27 cellular contexts compared by ENCODE assay signal in the genomic region with DNA sequence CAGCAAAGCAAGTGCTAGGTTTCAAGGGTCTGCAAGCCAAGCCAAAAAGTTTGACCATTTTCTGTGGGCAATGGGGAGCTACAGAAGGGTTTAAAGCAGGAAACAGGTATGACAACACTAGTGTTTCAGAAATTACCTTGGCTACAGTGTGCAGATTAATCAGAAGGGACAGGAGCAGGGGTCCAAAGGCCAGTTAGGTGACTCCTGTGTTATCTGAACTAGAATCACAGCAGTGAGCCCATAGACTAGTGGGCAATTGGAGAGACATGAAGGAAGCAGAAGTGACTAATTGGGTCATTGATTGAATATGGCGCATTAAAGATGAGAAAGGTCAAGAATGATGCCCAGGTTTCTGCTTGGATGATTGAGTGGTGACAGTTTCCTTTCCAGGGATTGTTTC.
"Had no signal": no experiment of that assay in that cellular context is flagged by ENCODE, and none has a peak within 500 bp of the region (broad histone marks: within the 10 kb centered on the region; RNA-seq: fewer than 3 reads in every experiment).

No MANE protein-coding gene starts in this region.

- H3K4me1 ChIP-seq: foreskin keratinocyte had no signal

- H3K9me3 Mint-ChIP-seq: activated CD4-positive, alpha-beta memory T cell treated with anti-CD3 and anti-CD28 coated beads for 36 hours; activated T-cell treated with anti-CD3 and anti-CD28 coated beads, Interleukin-2, amount 50 U/mL, for 4 hours; activated T-helper 17 cell treated with anti-CD3 and anti-CD28 coated beads, Interleukin-2, amount 50 U/mL, for 72 hours; effector memory CD8-positive, alpha-beta T cell had no signal

- H3K27ac Mint-ChIP-seq: activated CD4-positive, alpha-beta memory T cell treated with anti-CD3 and anti-CD28 coated beads for 36 hours; activated CD4-positive, alpha-beta T cell treated with anti-CD3 and anti-CD28 coated beads for 36 hours; activated CD4-positive, alpha-beta T cell treated with anti-CD3 and anti-CD28 coated beads, Interleukin-2, amount 10 ng/mL, durations not matched to agents 24 days and 14 days; activated naive CD8-positive, alpha-beta T cell; activated T-helper 17 cell treated with anti-CD3 and anti-CD28 coated beads, Interleukin-2, amount 50 U/mL, for 72 hours had no signal

- FAIRE-seq: astrocyte had no signal

- H3K4me3 ChIP-seq: coronary artery, esophagus muscularis mucosa, gastrocnemius medialis had no signal

- H3K4me3 Mint-ChIP-seq: activated CD4-positive, alpha-beta memory T cell treated with anti-CD3 and anti-CD28 coated beads for 36 hours; activated CD4-positive, alpha-beta T cell treated with anti-CD3 and anti-CD28 coated beads for 36 hours; activated CD4-positive, alpha-beta T cell treated with anti-CD3 and anti-CD28 coated beads, Interleukin-2, amount 10 ng/mL, durations not matched to agents 24 days and 14 days; activated naive CD8-positive, alpha-beta T cell; activated T-cell treated with anti-CD3 and anti-CD28 coated beads, Interleukin-2, amount 50 U/mL, for 4 hours; activated T-helper 17 cell treated with anti-CD3 and anti-CD28 coated beads, Interleukin-2, amount 50 U/mL, for 72 hours; effector memory CD8-positive, alpha-beta T cell had no signal

- H3K27ac ChIP-seq: foreskin keratinocyte, gastrocnemius medialis had no signal

- H3K27me3 Mint-ChIP-seq: activated CD4-positive, alpha-beta memory T cell treated with anti-CD3 and anti-CD28 coated beads for 36 hours; activated CD4-positive, alpha-beta T cell treated with anti-CD3 and anti-CD28 coated beads for 36 hours; activated CD4-positive, alpha-beta T cell treated with anti-CD3 and anti-CD28 coated beads, Interleukin-2, amount 10 ng/mL, durations not matched to agents 24 days and 14 days; activated naive CD8-positive, alpha-beta T cell; activated T-helper 17 cell treated with anti-CD3 and anti-CD28 coated beads, Interleukin-2, amount 50 U/mL, for 72 hours; effector memory CD8-positive, alpha-beta T cell had no signal

- DNase-seq: activated CD4-positive, alpha-beta memory T cell treated with anti-CD3 and anti-CD28 coated beads for 36 hours; activated CD4-positive, alpha-beta T cell treated with anti-CD3 and anti-CD28 coated beads for 36 hours; activated CD4-positive, alpha-beta T cell treated with anti-CD3 and anti-CD28 coated beads, Interleukin-2, amount 10 ng/mL, durations not matched to agents 24 days and 14 days; activated CD4-positive, CD25-positive, alpha-beta regulatory T cell; activated CD4-positive, CD25-positive, alpha-beta regulatory T cell treated with anti-CD3 and anti-CD28 coated beads, Interleukin-2, amount 50 U/mL, for 72 hours; activated CD8-positive, alpha-beta memory T cell treated with anti-CD3 and anti-CD28 coated beads for 24 hours; activated effector memory CD4-positive, alpha-beta T cell treated with Interleukin-2 at 50 U/mL for 16 hours; activated gamma-delta T cell treated with Interleukin-2 at 50 U/mL for 16 hours; activated naive CD4-positive, alpha-beta T cell treated with anti-CD3 and anti-CD28 coated beads, Interleukin-2, amount 50 U/mL, for 16 hours; activated naive CD4-positive, alpha-beta T cell treated with Interleukin-2 at 50 U/mL for 16 hours; activated T-cell treated with anti-CD3 and anti-CD28 coated beads, Interleukin-2, amount 50 U/mL, for 4 hours; amniotic stem cell; anterior cingulate cortex; caudate nucleus; dermis blood vessel endothelial cell; effector CD4-positive, alpha-beta T cell; effector memory CD8-positive, alpha-beta T cell; erythroblast; foreskin keratinocyte; gastrocnemius medialis; glutamatergic neuron; T-helper 2 cell had no signal

- H3K36me3 ChIP-seq: gastrocnemius medialis had no signal

- ATAC-seq: activated CD4-positive, alpha-beta T cell treated with anti-CD3 and anti-CD28 coated beads for 36 hours; activated T-cell treated with anti-CD3 and anti-CD28 coated beads, Interleukin-2, amount 50 U/mL, for 4 hours; activated T-helper 17 cell treated with anti-CD3 and anti-CD28 coated beads, Interleukin-2, amount 50 U/mL, for 72 hours; effector memory CD8-positive, alpha-beta T cell; foreskin keratinocyte; gastrocnemius medialis had no signal

- H3K9me3 ChIP-seq: esophagus muscularis mucosa, gastrocnemius medialis had no signal

- H3K27me3 ChIP-seq: esophagus muscularis mucosa, gastrocnemius medialis had no signal

- H3K36me3 Mint-ChIP-seq: activated CD4-positive, alpha-beta memory T cell treated with anti-CD3 and anti-CD28 coated beads for 36 hours; activated naive CD8-positive, alpha-beta T cell had no signal
